1 cellular context compared by ENCODE assay signal in genomic region chr12:131856366-131857097, GRCh38.
TF ChIP-seq lines count a peak whose summit lies in the region.

No MANE protein-coding gene starts in this region.

TF ChIP-seq in GM23338, 12 proteins besides CTCF, POLR2A, EP300 and RAD21 (continued from another document):
- TF ChIP-seq, protein P1, sequence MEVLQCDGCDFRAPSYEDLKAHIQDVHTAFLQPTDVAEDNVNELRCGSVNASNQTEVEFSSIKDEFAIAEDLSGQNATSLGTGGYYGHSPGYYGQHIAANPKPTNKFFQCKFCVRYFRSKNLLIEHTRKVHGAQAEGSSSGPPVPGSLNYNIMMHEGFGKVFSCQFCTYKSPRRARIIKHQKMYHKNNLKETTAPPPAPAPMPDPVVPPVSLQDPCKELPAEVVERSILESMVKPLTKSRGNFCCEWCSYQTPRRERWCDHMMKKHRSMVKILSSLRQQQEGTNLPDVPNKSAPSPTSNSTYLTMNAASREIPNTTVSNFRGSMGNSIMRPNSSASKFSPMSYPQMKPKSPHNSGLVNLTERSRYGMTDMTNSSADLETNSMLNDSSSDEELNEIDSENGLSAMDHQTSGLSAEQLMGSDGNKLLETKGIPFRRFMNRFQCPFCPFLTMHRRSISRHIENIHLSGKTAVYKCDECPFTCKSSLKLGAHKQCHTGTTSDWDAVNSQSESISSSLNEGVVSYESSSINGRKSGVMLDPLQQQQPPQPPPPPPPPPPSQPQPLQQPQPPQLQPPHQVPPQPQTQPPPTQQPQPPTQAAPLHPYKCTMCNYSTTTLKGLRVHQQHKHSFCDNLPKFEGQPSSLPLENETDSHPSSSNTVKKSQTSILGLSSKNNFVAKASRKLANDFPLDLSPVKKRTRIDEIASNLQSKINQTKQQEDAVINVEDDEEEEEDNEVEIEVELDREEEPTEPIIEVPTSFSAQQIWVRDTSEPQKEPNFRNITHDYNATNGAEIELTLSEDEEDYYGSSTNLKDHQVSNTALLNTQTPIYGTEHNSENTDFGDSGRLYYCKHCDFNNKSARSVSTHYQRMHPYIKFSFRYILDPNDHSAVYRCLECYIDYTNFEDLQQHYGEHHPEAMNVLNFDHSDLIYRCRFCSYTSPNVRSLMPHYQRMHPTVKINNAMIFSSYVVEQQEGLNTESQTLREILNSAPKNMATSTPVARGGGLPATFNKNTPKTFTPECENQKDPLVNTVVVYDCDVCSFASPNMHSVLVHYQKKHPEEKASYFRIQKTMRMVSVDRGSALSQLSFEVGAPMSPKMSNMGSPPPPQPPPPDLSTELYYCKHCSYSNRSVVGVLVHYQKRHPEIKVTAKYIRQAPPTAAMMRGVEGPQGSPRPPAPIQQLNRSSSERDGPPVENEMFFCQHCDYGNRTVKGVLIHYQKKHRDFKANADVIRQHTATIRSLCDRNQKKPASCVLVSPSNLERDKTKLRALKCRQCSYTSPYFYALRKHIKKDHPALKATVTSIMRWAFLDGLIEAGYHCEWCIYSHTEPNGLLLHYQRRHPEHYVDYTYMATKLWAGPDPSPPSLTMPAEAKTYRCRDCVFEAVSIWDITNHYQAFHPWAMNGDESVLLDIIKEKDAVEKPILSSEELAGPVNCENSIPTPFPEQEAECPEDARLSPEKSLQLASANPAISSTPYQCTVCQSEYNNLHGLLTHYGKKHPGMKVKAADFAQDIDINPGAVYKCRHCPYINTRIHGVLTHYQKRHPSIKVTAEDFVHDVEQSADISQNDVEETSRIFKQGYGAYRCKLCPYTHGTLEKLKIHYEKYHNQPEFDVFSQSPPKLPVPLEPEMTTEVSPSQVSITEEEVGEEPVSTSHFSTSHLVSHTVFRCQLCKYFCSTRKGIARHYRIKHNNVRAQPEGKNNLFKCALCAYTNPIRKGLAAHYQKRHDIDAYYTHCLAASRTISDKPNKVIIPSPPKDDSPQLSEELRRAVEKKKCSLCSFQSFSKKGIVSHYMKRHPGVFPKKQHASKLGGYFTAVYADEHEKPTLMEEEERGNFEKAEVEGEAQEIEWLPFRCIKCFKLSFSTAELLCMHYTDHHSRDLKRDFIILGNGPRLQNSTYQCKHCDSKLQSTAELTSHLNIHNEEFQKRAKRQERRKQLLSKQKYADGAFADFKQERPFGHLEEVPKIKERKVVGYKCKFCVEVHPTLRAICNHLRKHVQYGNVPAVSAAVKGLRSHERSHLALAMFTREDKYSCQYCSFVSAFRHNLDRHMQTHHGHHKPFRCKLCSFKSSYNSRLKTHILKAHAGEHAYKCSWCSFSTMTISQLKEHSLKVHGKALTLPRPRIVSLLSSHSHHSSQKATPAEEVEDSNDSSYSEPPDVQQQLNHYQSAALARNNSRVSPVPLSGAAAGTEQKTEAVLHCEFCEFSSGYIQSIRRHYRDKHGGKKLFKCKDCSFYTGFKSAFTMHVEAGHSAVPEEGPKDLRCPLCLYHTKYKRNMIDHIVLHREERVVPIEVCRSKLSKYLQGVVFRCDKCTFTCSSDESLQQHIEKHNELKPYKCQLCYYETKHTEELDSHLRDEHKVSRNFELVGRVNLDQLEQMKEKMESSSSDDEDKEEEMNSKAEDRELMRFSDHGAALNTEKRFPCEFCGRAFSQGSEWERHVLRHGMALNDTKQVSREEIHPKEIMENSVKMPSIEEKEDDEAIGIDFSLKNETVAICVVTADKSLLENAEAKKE (CRISPR knock-in tag; IDR thresholded peaks at IDR 0.05), result no peak
- TF ChIP-seq ZNF114 (CRISPR knock-in tag; IDR thresholded peaks at IDR 0.05) (no peak), EZH2 (IDR thresholded peaks at IDR 0.05; ENCODE audit: low read depth, unreplicated experiment) (no peak), POLR2AphosphoS5 (IDR thresholded peaks at IDR 0.05; ENCODE audit: low read depth) (no peak), ZNF331 (CRISPR knock-in tag; IDR thresholded peaks at IDR 0.05; ENCODE audit: low read depth) (no peak), CREB1 (CRISPR knock-in tag; IDR thresholded peaks at IDR 0.05; ENCODE audit: low read depth) (no peak)
